In genomic region chr9:38311382-38312270, GRCh38 we compare ENCODE assay signal across 13 cellular contexts.
DNase-seq lines count a peak whose midpoint lies in the region; ATAC-seq and TF ChIP-seq lines count a peak whose summit lies in the region.
"Had no signal": no experiment of that assay in that cellular context is flagged by ENCODE, and none has a peak within 500 bp of the region (broad histone marks: within the 10 kb centered on the region; RNA-seq: fewer than 3 reads in every experiment).

No MANE protein-coding gene starts in this region.

- no peaks in the 10 kb centered on the region for H3K9me3 Mint-ChIP-seq in type B pancreatic cell
- no peaks in the 10 kb centered on the region for H3K9me3 Mint-ChIP-seq in activated CD4-positive, alpha-beta T cell treated with anti-CD3 and anti-CD28 coated beads for 36 hours (ENCODE audit: low read depth)
- H3K9me3 Mint-ChIP-seq in stimulated activated naive B cell treated with anti-CD40 and anti-IgM and Interleukin-4, amounts not matched to agents 10 μg/mL and 1 μg/mL and 100 μg/mL, for 72 hours, result no peaks in the 10 kb centered on the region
- H3K9me3 Mint-ChIP-seq: activated naive CD4-positive, alpha-beta T cell treated with anti-CD3 and anti-CD28 coated beads for 36 hours had no signal

- intact Hi-C loops in ascending aorta (cut with DNase I), result loop anchor here (5.0 to 10.0 kb wide), 2 partner anchors 63 to 409 kb away; partner anchors contain the start of gene SLC25A51
- intact Hi-C loops in activated CD4-positive, alpha-beta T cell treated with anti-CD3 and anti-CD28 coated beads for 36 hours (cut with DNase I, micrococcal nuclease), result loop anchor here (5.0 kb wide), 2 partner anchors 41 to 44 kb away; no protein-coding TSS in a partner anchor

- H3K9me2 ChIP-seq in SK-N-SH, result no peaks in the 10 kb centered on the region

- peaks cover 18% of the 10 kb centered on the region for H3K4me1 Mint-ChIP-seq in type B pancreatic cell (ENCODE audit: unreplicated experiment)
- no peaks in the 10 kb centered on the region for H3K4me1 Mint-ChIP-seq in activated CD4-positive, alpha-beta T cell treated with anti-CD3 and anti-CD28 coated beads for 36 hours
- H3K4me1 Mint-ChIP-seq in stimulated activated naive B cell treated with anti-CD40 and anti-IgM and Interleukin-4, amounts not matched to agents 10 μg/mL and 1 μg/mL and 100 μg/mL, for 72 hours, result no peaks in the 10 kb centered on the region

- WGBS in SK-N-SH (ENCODE audit: low lambda C conversion rate), result 71% methylated on average over 15 of the region's 16 CpGs

- no peak overlapping the region for H3K9ac ChIP-seq in SK-N-SH

- TF ChIP-seq RAD21 in SK-N-SH (IDR thresholded peaks at IDR 0.05; ENCODE audit: low read length), result no peak

- H3K27me3 Mint-ChIP-seq in type B pancreatic cell, result peaks cover 15% of the 10 kb centered on the region
- peaks cover 8% of the 10 kb centered on the region for H3K27me3 Mint-ChIP-seq in activated CD4-positive, alpha-beta T cell treated with anti-CD3 and anti-CD28 coated beads for 36 hours
- peaks cover 20 to 35% of the 10 kb centered on the region in 2 donors for H3K27me3 Mint-ChIP-seq in stimulated activated naive B cell treated with anti-CD40 and anti-IgM and Interleukin-4, amounts not matched to agents 10 μg/mL and 1 μg/mL and 100 μg/mL, for 72 hours

- no peaks in the 10 kb centered on the region for H3K36me3 Mint-ChIP-seq in type B pancreatic cell
- H3K36me3 Mint-ChIP-seq in activated CD4-positive, alpha-beta T cell treated with anti-CD3 and anti-CD28 coated beads for 36 hours (ENCODE audit: low read depth), result no peaks in the 10 kb centered on the region
- no peaks in the 10 kb centered on the region for H3K36me3 Mint-ChIP-seq in stimulated activated naive B cell treated with anti-CD40 and anti-IgM and Interleukin-4, amounts not matched to agents 10 μg/mL and 1 μg/mL and 100 μg/mL, for 72 hours

- POLR2A ChIA-PET in SK-N-SH (lab: Yijun Ruan, JAX) (no interaction called here), GM10248 (lab: Yijun Ruan, JAX) (no interaction called here)
- POLR2A ChIA-PET in activated CD4-positive, alpha-beta T cell treated with anti-CD3 and anti-CD28 coated beads for 36 hours (lab: Charles Lee), result no interaction called here

- H3F3A ChIP-seq in SK-N-SH (replicated peaks; ENCODE audit: insufficient read depth), result no peaks in the 10 kb centered on the region

- peak overlapping the region; percentile 62 for H3K27ac Mint-ChIP-seq in type B pancreatic cell
- no peak overlapping the region for H3K27ac Mint-ChIP-seq in activated CD4-positive, alpha-beta T cell treated with anti-CD3 and anti-CD28 coated beads for 36 hours
- no peak overlapping the region for H3K27ac Mint-ChIP-seq in stimulated activated naive B cell treated with anti-CD40 and anti-IgM and Interleukin-4, amounts not matched to agents 10 μg/mL and 1 μg/mL and 100 μg/mL, for 72 hours
- H3K27ac Mint-ChIP-seq: activated naive CD4-positive, alpha-beta T cell treated with anti-CD3 and anti-CD28 coated beads for 36 hours had no signal

- H3K27ac ChIP-seq in SK-N-SH (ENCODE audit: low read depth in 2 of 2, low read length in 1 of 2), result no peak overlapping the region; a peak in 1 of 4 replicates
- H3K27ac ChIP-seq in ascending aorta, result peak overlapping the region; percentile 80
- H3K27ac ChIP-seq: tibial nerve had no signal

- H3K27me3 ChIP-seq in SK-N-SH (ENCODE audit: insufficient read depth) (no peaks in the 10 kb centered on the region; the same call in 1 of the 2 replicates), ascending aorta (no peaks in the 10 kb centered on the region)

- no peaks in the 10 kb centered on the region for H3K79me2 ChIP-seq in SK-N-SH (ENCODE audit: insufficient read depth)

- H3K4me1 ChIP-seq in SK-N-SH (ENCODE audit: control insufficient read depth in 1 of 2, insufficient read depth in 2 of 2, low read depth in 1 of 2, low read length in 1 of 2) (peaks cover 0 to 42% of the 10 kb centered on the region in 2 experiments; a peak in 2 of 4 replicates), ascending aorta (peaks cover 2 to 26% of the 10 kb centered on the region in 2 donors)

- H3K4me3 Mint-ChIP-seq in type B pancreatic cell, result no peak overlapping the region
- no peak overlapping the region for H3K4me3 Mint-ChIP-seq in activated CD4-positive, alpha-beta T cell treated with anti-CD3 and anti-CD28 coated beads for 36 hours
- H3K4me3 Mint-ChIP-seq in stimulated activated naive B cell treated with anti-CD40 and anti-IgM and Interleukin-4, amounts not matched to agents 10 μg/mL and 1 μg/mL and 100 μg/mL, for 72 hours, result no peak overlapping the region
- H3K4me3 Mint-ChIP-seq: activated naive CD4-positive, alpha-beta T cell treated with anti-CD3 and anti-CD28 coated beads for 36 hours had no signal

- TF ChIP-seq EP300 in SK-N-SH (IDR thresholded peaks at IDR 0.05; ENCODE audit: borderline replicate concordance in 1 of 2, low read depth in 1 of 2, low read length in 1 of 2), result no peak

- H3K4me3 ChIP-seq in SK-N-SH (ENCODE audit: low read depth in 2 of 2, low read length in 1 of 2) (no peak overlapping the region), ascending aorta (peak overlapping the region; percentile 30 to 60)
- H3K4me3 ChIP-seq: tibial nerve had no signal

- no peak overlapping the region for H2AFZ ChIP-seq in SK-N-SH (ENCODE audit: low read depth)

- H3K4me2 ChIP-seq in SK-N-SH, result no peak overlapping the region

- ATAC-seq in SK-N-SH treated with all-trans-retinoic acid at 6 μM for 48 hours, result peak; percentile 38; the same call in 2 of the 3 replicates
- ATAC-seq in activated CD4-positive, alpha-beta T cell treated with anti-CD3 and anti-CD28 coated beads for 36 hours, result no peak
- ATAC-seq in stimulated activated naive B cell treated with anti-CD40 and anti-IgM and Interleukin-4, amounts not matched to agents 10 μg/mL and 1 μg/mL and 100 μg/mL, for 72 hours (replicated peaks), result no peak

- no peaks in the 10 kb centered on the region for H3K9me3 ChIP-seq in SK-N-SH
- H3K9me3 ChIP-seq in ascending aorta, result no peaks in the 10 kb centered on the region
- H3K9me3 ChIP-seq: tibial nerve had no signal

- no peaks in the 10 kb centered on the region for H3K36me3 ChIP-seq in SK-N-SH (replicated peaks in 1 of 2; ENCODE audit: control insufficient read depth in 1 of 2, insufficient read depth in 2 of 2, low read length in 1 of 2)
- H3K36me3 ChIP-seq in ascending aorta, result no peaks in the 10 kb centered on the region
- H3K36me3 ChIP-seq: tibial nerve had no signal

- DNase-seq in SK-N-SH, result no peak
- DNase-seq in ascending aorta (ENCODE audit: low spot score in 2 of 2), result peak in 1 of 2 donors; percentile 73
- DNase-seq in islet precursor cell, result peak; percentile 71
- DNase-seq in type B pancreatic cell (ENCODE audit: extremely low spot score, unreplicated experiment), result no peak
- DNase-seq in activated CD4-positive, alpha-beta T cell treated with anti-CD3 and anti-CD28 coated beads for 36 hours, result no peak
- no peak for DNase-seq in GM10248 (ENCODE audit: extremely low spot score)
- DNase-seq in stimulated activated naive B cell treated with anti-CD40 and anti-IgM and Interleukin-4, amounts not matched to agents 10 μg/mL and 1 μg/mL and 100 μg/mL, for 72 hours, result no peak
- DNase-seq: activated CD4-positive, alpha-beta T cell treated with anti-CD3 and anti-CD28 coated beads, Interleukin-2, amount 50 U/mL, for 4 hours; activated naive CD4-positive, alpha-beta T cell treated with anti-CD3 and anti-CD28 coated beads for 36 hours; mammary epithelial cell; NK-92 treated with Interleukin-12 subunit alpha and Interleukin-12 subunit beta, amount 100 ng/mL, for 24 hours had no signal

- no peaks in the 10 kb centered on the region for H4K20me1 ChIP-seq in SK-N-SH (ENCODE audit: insufficient read depth)

- TF ChIP-seq CTCF in SK-N-SH (IDR thresholded peaks at IDR 0.05) (no peak), ascending aorta (IDR thresholded peaks at IDR 0.05) (no peak), type B pancreatic cell (conservative IDR thresholded peaks at IDR 0.05) (no peak), GM10248 (IDR thresholded peaks at IDR 0.05; ENCODE audit: control extremely low read depth, extremely low read depth, low read depth, missing control alignments) (no peak)

- CTCF ChIA-PET in SK-N-SH (lab: Yijun Ruan, JAX), result interaction anchor here (0.6 to 2.0 kb wide), 5 partner anchors 25 to 406 kb away, joined by 3 to 7 read pairs (median 3); no protein-coding TSS in a partner anchor
- CTCF ChIA-PET in activated CD4-positive, alpha-beta T cell treated with anti-CD3 and anti-CD28 coated beads for 36 hours (lab: Charles Lee), result interaction anchor here (0.7 kb wide), 1 partner anchor 399 kb away, joined by 4 read pairs; no protein-coding TSS in a partner anchor
- CTCF ChIA-PET in GM10248 (lab: Yijun Ruan, JAX), result interaction anchor here (1.0 to 1.4 kb wide), 4 partner anchors 8 to 52 kb away, joined by 3 to 4 read pairs (median 4); no protein-coding TSS in a partner anchor

TF ChIP-seq in SK-N-SH treated with all-trans-retinoic acid at 6 μM for 48 hours, 23 proteins besides CTCF, POLR2A, EP300 and RAD21 (continues in another document):
- no peak for TF ChIP-seq ZNF8 (CRISPR knock-in tag; IDR thresholded peaks at IDR 0.05)
- no peak for TF ChIP-seq ESRRG (CRISPR knock-in tag; IDR thresholded peaks at IDR 0.05)
- TF ChIP-seq PPARA (CRISPR knock-in tag; IDR thresholded peaks at IDR 0.05; ENCODE audit: borderline replicate concordance), result no peak
- TF ChIP-seq ZC3H10 (CRISPR knock-in tag; IDR thresholded peaks at IDR 0.05), result no peak
- no peak for TF ChIP-seq OSR1 (CRISPR knock-in tag; IDR thresholded peaks at IDR 0.05)
- no peak for TF ChIP-seq ARNTL (CRISPR knock-in tag; IDR thresholded peaks at IDR 0.05; ENCODE audit: borderline replicate concordance, low read depth)

TF ChIP-seq in SK-N-SH, 30 proteins besides CTCF, POLR2A, EP300 and RAD21:
- TF ChIP-seq MEF2A (IDR thresholded peaks at IDR 0.05; ENCODE audit: borderline replicate concordance, low read depth), result no peak
- no peak for TF ChIP-seq TEAD4 (IDR thresholded peaks at IDR 0.05; ENCODE audit: borderline replicate concordance, insufficient read depth)
- TF ChIP-seq IRF3 (IDR thresholded peaks at IDR 0.05; ENCODE audit: low read depth, low read length), result no peak
- no peak for TF ChIP-seq NRF1 (IDR thresholded peaks at IDR 0.05; ENCODE audit: low read depth, low read length)
- TF ChIP-seq NFIC (IDR thresholded peaks at IDR 0.05; ENCODE audit: borderline replicate concordance), result no peak
- no peak for TF ChIP-seq RXRA (IDR thresholded peaks at IDR 0.05; ENCODE audit: borderline replicate concordance, low read depth)
- TF ChIP-seq CHD2 (IDR thresholded peaks at IDR 0.05; ENCODE audit: low read length, partially characterized antibody), result no peak
- no peak for TF ChIP-seq GATA2 (CRISPR knock-in tag; IDR thresholded peaks at IDR 0.05)

Comparison
In these comparisons a context has a peak if more than half of its experiments do, and no peak if none do; other contexts are left out.
1. H3K27ac ChIP-seq: peak in ascending aorta (2 of 2); none in SK-N-SH (0 of 2).
2. H3K4me3 ChIP-seq: peak in ascending aorta (2 of 2); none in SK-N-SH (0 of 2).